In the genomic region with DNA sequence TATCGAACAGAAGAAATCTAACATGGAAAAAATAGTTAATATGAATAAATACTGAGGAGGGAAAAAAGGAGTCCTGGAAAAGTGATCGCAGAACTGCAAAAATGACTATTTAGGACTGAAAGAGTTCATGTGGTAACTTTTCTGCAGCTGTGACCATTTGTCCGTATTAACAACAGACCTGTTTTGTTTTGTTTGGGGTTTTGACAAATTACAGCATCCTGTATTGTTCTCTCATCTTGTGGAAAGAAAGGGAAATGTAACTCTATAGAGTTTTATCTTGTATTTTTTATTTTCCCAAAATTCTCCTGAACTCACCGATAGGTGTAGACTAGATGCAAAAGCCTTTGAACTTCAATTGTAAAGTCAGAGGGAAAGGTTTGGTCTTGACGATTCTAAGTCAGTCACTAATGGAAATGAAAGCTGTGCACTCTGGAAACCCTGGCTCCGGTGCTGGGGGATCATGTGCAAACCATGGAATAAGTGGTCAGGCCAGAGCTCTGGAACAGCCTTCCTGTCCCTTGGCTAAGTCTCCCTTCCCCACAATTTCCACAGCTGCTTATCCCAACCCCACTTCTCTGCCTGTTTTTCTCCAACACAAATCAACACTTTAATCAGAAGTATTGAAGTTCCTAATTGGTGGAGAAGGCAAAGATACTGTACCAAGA, we compare ENCODE assay signal across 26 cellular contexts. TPM values are rescaled to one million over a fixed set of nuclear protein-coding genes. Genes with fewer than 3 reads are reported as not detected.
DNase-seq lines count a peak whose midpoint lies in the region; ATAC-seq, FAIRE-seq and TF ChIP-seq lines count a peak whose summit lies in the region.
"Had no signal": no experiment of that assay in that cellular context is flagged by ENCODE, and none has a peak within 500 bp of the region (broad histone marks: within the 10 kb centered on the region; RNA-seq: fewer than 3 reads in every experiment).

No MANE protein-coding gene starts in this region.

- H3K27ac ChIP-seq in SJCRH30 (peak overlapping the region; percentile 15), heart right ventricle (peak overlapping the region in 9 of 10 donors; percentile 23 to 83 (median 44))
- H3K27ac ChIP-seq: RWPE1 had no signal

- H3K36me3 Mint-ChIP-seq in stimulated activated naive B cell treated with anti-CD40 and anti-IgM and Interleukin-4, amounts not matched to agents 10 μg/mL and 1 μg/mL and 100 μg/mL, for 72 hours = no peaks in the 10 kb centered on the region
- H3K36me3 Mint-ChIP-seq in natural killer cell treated with Interleukin-12 subunit alpha and Interleukin-12 subunit beta and Interleukin-15 and Interleukin-18, amount 100 ng/mL, for 72 hours = no peaks in the 10 kb centered on the region
- H3K36me3 Mint-ChIP-seq: activated naive CD8-positive, alpha-beta T cell had no signal

- H3K4me1 ChIP-seq in SJCRH30 = no peaks in the 10 kb centered on the region
- H3K4me1 ChIP-seq in heart right ventricle = peaks cover 0 to 51% (median 0%) of the 10 kb centered on the region in 9 donors
- H3K4me1 ChIP-seq: BE2C had no signal

- peak; percentile 21 for FAIRE-seq in GM18507 (lab: Jason Lieb, UNC)
- FAIRE-seq: kidney had no signal

- no peak overlapping the region for H3K4me3 ChIP-seq in SJCRH30
- no peak overlapping the region for H3K4me3 ChIP-seq in heart right ventricle
- H3K4me3 ChIP-seq: lung, MG63, upper lobe of left lung had no signal

- H3K9me3 ChIP-seq in SJCRH30 (replicated peaks) (no peaks in the 10 kb centered on the region), heart right ventricle (peaks cover 0 to 6% (median 0%) of the 10 kb centered on the region in 11 donors)
- H3K9me3 ChIP-seq: BE2C, MG63, upper lobe of left lung had no signal

- H3K27me3 ChIP-seq in SJCRH30 = no peaks in the 10 kb centered on the region
- H3K27me3 ChIP-seq in heart right ventricle = no peaks in the 10 kb centered on the region
- H3K27me3 ChIP-seq: BE2C, MG63, upper lobe of left lung had no signal

- no peaks in the 10 kb centered on the region for H3K36me3 ChIP-seq in SJCRH30
- H3K36me3 ChIP-seq in heart right ventricle = no peaks in the 10 kb centered on the region
- H3K36me3 ChIP-seq: BE2C, MG63, upper lobe of left lung had no signal

- DNase-seq in GM18507 (ENCODE audit: extremely low spot score, insufficient read length, low read depth) (no peak), SJCRH30 (peak; percentile 26 to 55), heart right ventricle (peak in 1 of 2 donors; percentile 38), sciatic nerve (ENCODE audit: low spot score) (no peak), MV-4-11 (lab: John Stamatoyannopoulos, UW) (no peak), epidermal melanocyte (ENCODE audit: insufficient read length, low spot score) (no peak)
- no peak for DNase-seq in stimulated activated naive B cell treated with anti-CD40 and anti-IgM and Interleukin-4, amounts not matched to agents 10 μg/mL and 1 μg/mL and 100 μg/mL, for 72 hours
- no peak for DNase-seq in natural killer cell treated with Interleukin-12 subunit alpha and Interleukin-12 subunit beta and Interleukin-15 and Interleukin-18, amount 100 ng/mL, for 72 hours (ENCODE audit: low spot score)
- DNase-seq: activated CD4-positive, alpha-beta T cell treated with anti-CD3 and anti-CD28 coated beads for 4 hours; activated effector memory CD4-positive, alpha-beta T cell treated with Interleukin-2 at 50 U/mL for 16 hours; activated T-cell treated with anti-CD3 and anti-CD28 coated beads for 4 hours; anterior cingulate cortex; BE2C; glutamatergic neuron; H9; kidney; MG63; NCI-H1417 treated with DMSO at 0.1 percent for 48 hours; NCI-H2081 treated with DMSO at 0.1 percent for 48 hours; NCI-H345; upper lobe of left lung had no signal

- H3K27me3 Mint-ChIP-seq in stimulated activated naive B cell treated with anti-CD40 and anti-IgM and Interleukin-4, amounts not matched to agents 10 μg/mL and 1 μg/mL and 100 μg/mL, for 72 hours = no peaks in the 10 kb centered on the region
- H3K27me3 Mint-ChIP-seq in natural killer cell treated with Interleukin-12 subunit alpha and Interleukin-12 subunit beta and Interleukin-15 and Interleukin-18, amount 100 ng/mL, for 72 hours = no peaks in the 10 kb centered on the region
- H3K27me3 Mint-ChIP-seq: activated naive CD8-positive, alpha-beta T cell had no signal

- no peak overlapping the region for H3K4me3 Mint-ChIP-seq in stimulated activated naive B cell treated with anti-CD40 and anti-IgM and Interleukin-4, amounts not matched to agents 10 μg/mL and 1 μg/mL and 100 μg/mL, for 72 hours
- H3K4me3 Mint-ChIP-seq in natural killer cell treated with Interleukin-12 subunit alpha and Interleukin-12 subunit beta and Interleukin-15 and Interleukin-18, amount 100 ng/mL, for 72 hours = no peak overlapping the region
- H3K4me3 Mint-ChIP-seq: activated naive CD8-positive, alpha-beta T cell; H9 had no signal

- intact Hi-C loops in heart right ventricle (cut with DNase I) (no loop called here), sciatic nerve (cut with DNase I) (no loop called here)

- no peak for TF ChIP-seq CTCF in heart right ventricle (IDR thresholded peaks at IDR 0.05)

- WGBS in heart right ventricle, 2 donors = 66 to 67% methylated on average over 6 of the region's 6 CpGs

- no peak overlapping the region for H3K27ac Mint-ChIP-seq in stimulated activated naive B cell treated with anti-CD40 and anti-IgM and Interleukin-4, amounts not matched to agents 10 μg/mL and 1 μg/mL and 100 μg/mL, for 72 hours
- H3K27ac Mint-ChIP-seq in natural killer cell treated with Interleukin-12 subunit alpha and Interleukin-12 subunit beta and Interleukin-15 and Interleukin-18, amount 100 ng/mL, for 72 hours = no peak overlapping the region
- H3K27ac Mint-ChIP-seq: activated naive CD8-positive, alpha-beta T cell; H9 had no signal

- peak in 6 of 8 donors; percentile 74 to 86 (median 81) for ATAC-seq in heart right ventricle
- ATAC-seq in sciatic nerve = peak; percentile 75
- no peak for ATAC-seq in stimulated activated naive B cell treated with anti-CD40 and anti-IgM and Interleukin-4, amounts not matched to agents 10 μg/mL and 1 μg/mL and 100 μg/mL, for 72 hours (replicated peaks)
- ATAC-seq in natural killer cell treated with Interleukin-12 subunit alpha and Interleukin-12 subunit beta and Interleukin-15 and Interleukin-18, amount 100 ng/mL, for 72 hours = no peak
- ATAC-seq: SK-N-SH treated with all-trans-retinoic acid at 6 μM for 48 hours had no signal

- H3K4me1 Mint-ChIP-seq in stimulated activated naive B cell treated with anti-CD40 and anti-IgM and Interleukin-4, amounts not matched to agents 10 μg/mL and 1 μg/mL and 100 μg/mL, for 72 hours = peaks cover 27 to 49% of the 10 kb centered on the region in 2 donors
- no peaks in the 10 kb centered on the region for H3K4me1 Mint-ChIP-seq in natural killer cell treated with Interleukin-12 subunit alpha and Interleukin-12 subunit beta and Interleukin-15 and Interleukin-18, amount 100 ng/mL, for 72 hours (ENCODE audit: low read depth in 2 of 2)

- H3K9me3 Mint-ChIP-seq in stimulated activated naive B cell treated with anti-CD40 and anti-IgM and Interleukin-4, amounts not matched to agents 10 μg/mL and 1 μg/mL and 100 μg/mL, for 72 hours = peaks cover 0 to 3% of the 10 kb centered on the region in 2 donors
- H3K9me3 Mint-ChIP-seq in natural killer cell treated with Interleukin-12 subunit alpha and Interleukin-12 subunit beta and Interleukin-15 and Interleukin-18, amount 100 ng/mL, for 72 hours = no peaks in the 10 kb centered on the region
- H3K9me3 Mint-ChIP-seq: H9 had no signal

RNA-seq across cellular contexts. Expression of gene MARCKS, which starts 51.2 kb away (rescaled TPM):
- 152 and 167 TPM in 2 replicates for total RNA-seq in SJCRH30 (2014; rRNA removed; shearing (Covaris generic))
- total RNA-seq in heart right ventricle (10 to 100 TPM; 12.9 to 65.2 (median 16.1) TPM), sciatic nerve (199 TPM)
- 10 to 100 TPM in 1 of 2 donors, 1 to 10 TPM in 1; 6.7 to 12.3 TPM for polyA plus RNA-seq in heart right ventricle
- total RNA-seq in natural killer cell treated with Interleukin-12 subunit alpha and Interleukin-12 subunit beta and Interleukin-15 and Interleukin-18, amount 100 ng/mL, for 72 hours = 1 to 10 TPM in 1 of 2 donors, under 1 TPM in 1; 0.74 to 1.1 TPM
- total RNA-seq: G401 had no signal

Comparison
In these comparisons a context has a peak if more than half of its experiments do, and no peak if none do; other contexts are left out.
1. DNase-seq: peak in SJCRH30 (2 of 2); none in GM18507 (single experiment), sciatic nerve (single experiment), MV-4-11 (single experiment), stimulated activated naive B cell treated with anti-CD40 and anti-IgM and Interleukin-4, amounts not matched to agents 10 μg/mL and 1 μg/mL and 100 μg/mL, for 72 hours (single experiment), epidermal melanocyte (single experiment) and natural killer cell treated with Interleukin-12 subunit alpha and Interleukin-12 subunit beta and Interleukin-15 and Interleukin-18, amount 100 ng/mL, for 72 hours (single experiment).
2. ATAC-seq: peak in heart right ventricle (6 of 8) and sciatic nerve (single experiment); none in stimulated activated naive B cell treated with anti-CD40 and anti-IgM and Interleukin-4, amounts not matched to agents 10 μg/mL and 1 μg/mL and 100 μg/mL, for 72 hours (0 of 2) and natural killer cell treated with Interleukin-12 subunit alpha and Interleukin-12 subunit beta and Interleukin-15 and Interleukin-18, amount 100 ng/mL, for 72 hours (0 of 2).
3. RNA of gene MARCKS, which starts 51.2 kb away (total RNA-seq): 199 TPM in sciatic nerve (single experiment), 152 to 167 TPM in SJCRH30 and 12.9 to 65.2 TPM in heart right ventricle; 0.74 to 1.1 TPM in natural killer cell treated with Interleukin-12 subunit alpha and Interleukin-12 subunit beta and Interleukin-15 and Interleukin-18, amount 100 ng/mL, for 72 hours; every median in the first group is over 4 times any median in the second.